Comparison of ENCODE assay signal across 11 cellular contexts in the genomic region with DNA sequence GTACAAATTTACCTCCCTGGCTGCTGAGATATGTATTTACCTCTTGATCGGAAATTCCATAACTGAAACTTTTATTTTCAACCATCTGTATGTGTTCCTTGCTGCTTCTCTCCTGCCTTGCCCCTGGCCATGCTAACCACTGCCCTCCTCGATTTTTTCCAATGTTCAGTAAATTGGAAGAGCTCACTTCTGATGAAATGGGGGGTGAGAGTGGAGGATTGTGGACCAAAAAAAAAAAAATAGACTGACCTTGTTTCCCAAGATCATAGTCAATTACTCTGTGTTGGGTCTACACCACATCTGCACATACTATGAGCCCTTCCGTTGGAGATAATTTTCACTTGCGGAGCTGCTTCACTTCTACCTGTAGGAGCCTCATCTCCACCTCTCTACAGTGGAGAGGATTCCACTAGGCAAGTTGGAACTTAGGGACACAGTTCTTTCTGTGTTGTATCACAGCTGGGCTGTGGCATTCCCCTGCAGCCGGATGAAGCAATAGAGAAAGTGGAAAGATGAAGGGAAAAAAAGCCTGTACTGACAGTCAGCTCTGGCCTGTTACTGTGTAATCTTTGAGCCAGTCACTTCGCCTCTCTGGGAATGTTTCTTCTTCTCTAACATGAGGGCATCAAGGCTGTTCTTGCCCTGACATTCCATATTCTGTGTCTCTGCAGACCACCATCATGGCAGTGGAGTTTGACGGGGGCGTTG. TPM values are rescaled to one million over a fixed set of nuclear protein-coding genes. Genes with fewer than 3 reads are reported as not detected.
DNase-seq lines count a peak whose midpoint lies in the region; ATAC-seq, FAIRE-seq and TF ChIP-seq lines count a peak whose summit lies in the region.
"Had no signal": no experiment of that assay in that cellular context is flagged by ENCODE, and none has a peak within 500 bp of the region (broad histone marks: within the 10 kb centered on the region; RNA-seq: fewer than 3 reads in every experiment).

No MANE protein-coding gene starts in this region.

- no peaks in the 10 kb centered on the region for H3K9me3 ChIP-seq in BLaER1 treated with 17β-estradiol and CSF1 and Interleukin-3, amounts not matched to agents 10 nM and 100 nM (replicated peaks in 1 of 11)
- H3K9me3 ChIP-seq in astrocyte (ENCODE audit: insufficient read depth, low read depth, low read length) (no peaks in the 10 kb centered on the region), body of pancreas (no peaks in the 10 kb centered on the region)
- H3K9me3 ChIP-seq: mucosa of descending colon, SK-N-SH had no signal

- H3K4me1 Mint-ChIP-seq in astrocyte (ENCODE audit: low read depth, unreplicated experiment), result peaks cover 11% of the 10 kb centered on the region
- H3K4me1 Mint-ChIP-seq in natural killer cell treated with Interleukin-12 subunit alpha and Interleukin-12 subunit beta and Interleukin-15 and Interleukin-18, amount 100 ng/mL, for 72 hours (ENCODE audit: low read depth in 2 of 2), result peaks cover 52 to 68% of the 10 kb centered on the region in 2 donors

- TF ChIP-seq POLR2A in GM12892 (IDR thresholded peaks at IDR 0.05; ENCODE audit: low read depth, low read length) (no peak), body of pancreas (IDR thresholded peaks at IDR 0.05) (no peak)

- H3K27me3 ChIP-seq in BLaER1 treated with 17β-estradiol and CSF1 and Interleukin-3, amounts not matched to agents 10 nM and 100 nM, result no peaks in the 10 kb centered on the region
- peaks cover 5% of the 10 kb centered on the region for H3K27me3 ChIP-seq in astrocyte (ENCODE audit: insufficient read depth, low read length)
- no peaks in the 10 kb centered on the region for H3K27me3 ChIP-seq in body of pancreas

- 62 to 70% methylated on average over 8 of the region's 8 CpGs for WGBS in body of pancreas, 2 donors

- H3K36me3 ChIP-seq in BLaER1 treated with 17β-estradiol and CSF1 and Interleukin-3, amounts not matched to agents 10 nM and 100 nM, result peaks cover 38 to 58% (median 49%) of the 10 kb centered on the region in 11 experiments
- H3K36me3 ChIP-seq in astrocyte (ENCODE audit: insufficient read depth, low read length) (no peaks in the 10 kb centered on the region), body of pancreas (replicated peaks in 1 of 2; ENCODE audit: insufficient read depth in 1 of 2, low read depth in 2 of 2) (no peaks in the 10 kb centered on the region)

- no peak for TF ChIP-seq CTCF in astrocyte (IDR thresholded peaks at IDR 0.05; ENCODE audit: insufficient read depth, low read depth, low read length)
- no peak for TF ChIP-seq CTCF in body of pancreas (IDR thresholded peaks at IDR 0.05)

- H3K79me2 ChIP-seq in astrocyte (ENCODE audit: insufficient read depth, low read length), result peaks cover 10% of the 10 kb centered on the region

- peaks cover 2% of the 10 kb centered on the region for H3K9me3 Mint-ChIP-seq in astrocyte (ENCODE audit: unreplicated experiment)
- H3K9me3 Mint-ChIP-seq in natural killer cell treated with Interleukin-12 subunit alpha and Interleukin-12 subunit beta and Interleukin-15 and Interleukin-18, amount 100 ng/mL, for 72 hours, result no peaks in the 10 kb centered on the region

- peaks cover 36 to 53% (median 43%) of the 10 kb centered on the region in 10 experiments for H3K4me1 ChIP-seq in BLaER1 treated with 17β-estradiol and CSF1 and Interleukin-3, amounts not matched to agents 10 nM and 100 nM
- peaks cover 8% of the 10 kb centered on the region for H3K4me1 ChIP-seq in astrocyte (ENCODE audit: insufficient read depth, low read length)
- H3K4me1 ChIP-seq in body of pancreas, result peaks cover 20% of the 10 kb centered on the region

- peaks cover 0 to 5% (median 0%) of the 10 kb centered on the region in 11 experiments; a peak in 1 of 22 replicates for H4K20me1 ChIP-seq in BLaER1 treated with 17β-estradiol and CSF1 and Interleukin-3, amounts not matched to agents 10 nM and 100 nM
- H4K20me1 ChIP-seq in astrocyte (ENCODE audit: insufficient read depth, low read length), result no peaks in the 10 kb centered on the region

- H3K27ac ChIP-seq in BLaER1 treated with 17β-estradiol and CSF1 and Interleukin-3, amounts not matched to agents 10 nM and 100 nM, result peak overlapping the region; percentile 8 to 96 (median 88); a peak in 19 of 22 replicates
- H3K27ac ChIP-seq in astrocyte (ENCODE audit: low read depth, low read length) (no peak overlapping the region), body of pancreas (no peak overlapping the region)

- H3K4me2 ChIP-seq in BLaER1 treated with 17β-estradiol and CSF1 and Interleukin-3, amounts not matched to agents 10 nM and 100 nM, result peak overlapping the region; percentile 91 to 100 (median 95)
- no peak overlapping the region for H3K4me2 ChIP-seq in astrocyte (ENCODE audit: low read length)

- H2AFZ ChIP-seq in astrocyte (ENCODE audit: low read depth, low read length), result no peak overlapping the region

- no peak for DNase-seq in GM12892 (ENCODE audit: insufficient read length)
- no peak for DNase-seq in astrocyte (ENCODE audit: low read depth)
- DNase-seq in natural killer cell treated with Interleukin-12 subunit alpha and Interleukin-12 subunit beta and Interleukin-15 and Interleukin-18, amount 100 ng/mL, for 72 hours (ENCODE audit: low spot score), result no peak
- DNase-seq in NCI-H748 (lab: John Stamatoyannopoulos, UW; ENCODE audit: unreplicated experiment), result no peak
- no peak for DNase-seq in body of pancreas
- DNase-seq in NCI-H2029 treated with DMSO at 0.1 percent for 48 hours (lab: John Stamatoyannopoulos, UW), result no peak
- DNase-seq: glutamatergic neuron had no signal

- H3K9ac ChIP-seq in BLaER1 treated with 17β-estradiol and CSF1 and Interleukin-3, amounts not matched to agents 10 nM and 100 nM, result peak overlapping the region; percentile 81 to 94 (median 86); a peak in 20 of 22 replicates
- no peak overlapping the region for H3K9ac ChIP-seq in astrocyte (ENCODE audit: low read length)

- no peak for ATAC-seq in natural killer cell treated with Interleukin-12 subunit alpha and Interleukin-12 subunit beta and Interleukin-15 and Interleukin-18, amount 100 ng/mL, for 72 hours
- ATAC-seq in body of pancreas, result no peak
- no peak for ATAC-seq in GM19455 (IDR thresholded peaks at IDR 0.05; ENCODE audit: unreplicated experiment)
- ATAC-seq: mucosa of descending colon had no signal

- intact Hi-C loops in body of pancreas (cut with DNase I), result no loop called here

- H3K27me3 Mint-ChIP-seq in astrocyte (ENCODE audit: low read depth, unreplicated experiment), result peaks cover 32% of the 10 kb centered on the region
- H3K27me3 Mint-ChIP-seq in natural killer cell treated with Interleukin-12 subunit alpha and Interleukin-12 subunit beta and Interleukin-15 and Interleukin-18, amount 100 ng/mL, for 72 hours, result no peaks in the 10 kb centered on the region

- H3K36me3 Mint-ChIP-seq in astrocyte (ENCODE audit: low read depth, unreplicated experiment), result peaks cover 21% of the 10 kb centered on the region
- peaks cover 63% of the 10 kb centered on the region for H3K36me3 Mint-ChIP-seq in natural killer cell treated with Interleukin-12 subunit alpha and Interleukin-12 subunit beta and Interleukin-15 and Interleukin-18, amount 100 ng/mL, for 72 hours

- peak overlapping the region; percentile 96 for H3K4me3 Mint-ChIP-seq in astrocyte (ENCODE audit: unreplicated experiment)
- peak overlapping the region; percentile 97 for H3K4me3 Mint-ChIP-seq in natural killer cell treated with Interleukin-12 subunit alpha and Interleukin-12 subunit beta and Interleukin-15 and Interleukin-18, amount 100 ng/mL, for 72 hours

- peak overlapping the region; percentile 80 to 93 (median 84); a peak in 19 of 20 replicates for H3K4me3 ChIP-seq in BLaER1 treated with 17β-estradiol and CSF1 and Interleukin-3, amounts not matched to agents 10 nM and 100 nM
- H3K4me3 ChIP-seq in astrocyte (ENCODE audit: insufficient read depth, low read depth, low read length) (no peak overlapping the region), body of pancreas (no peak overlapping the region)

- H3K27ac Mint-ChIP-seq in astrocyte (ENCODE audit: unreplicated experiment), result no peak overlapping the region
- peak overlapping the region; percentile 98 to 100 for H3K27ac Mint-ChIP-seq in natural killer cell treated with Interleukin-12 subunit alpha and Interleukin-12 subunit beta and Interleukin-15 and Interleukin-18, amount 100 ng/mL, for 72 hours

- FAIRE-seq in GM12892 (lab: Jason Lieb, UNC) (peak; percentile 9), astrocyte (lab: Jason Lieb, UNC) (no peak)

RNA-seq across cellular contexts. Expression of a gene that starts 1.6 kb away (rescaled TPM):
- 286 TPM for polyA plus RNA-seq in GM12892 (2012; ENCODE audit: missing spikeins)
- total RNA-seq in astrocyte, result 34.1 and 42.8 TPM in 2 replicates
- 100 to 1,000 TPM; 212 to 401 TPM for total RNA-seq in natural killer cell treated with Interleukin-12 subunit alpha and Interleukin-12 subunit beta and Interleukin-15 and Interleukin-18, amount 100 ng/mL, for 72 hours
- 10 to 100 TPM in 1 of 2 donors, 1 to 10 TPM in 1; 4.6 to 14.5 TPM for total RNA-seq in body of pancreas

RNA-seq across cellular contexts. Expression of a gene that starts 2.1 kb away (rescaled TPM):
- 151 TPM for polyA plus RNA-seq in GM12892 (2012; ENCODE audit: missing spikeins)
- total RNA-seq in astrocyte (135 and 160 TPM in 2 replicates), body of pancreas (10 to 100 TPM in 1 of 2 donors, 1 to 10 TPM in 1; 7.9 to 12.2 TPM)
- 100 to 1,000 TPM; 512 to 588 TPM for total RNA-seq in natural killer cell treated with Interleukin-12 subunit alpha and Interleukin-12 subunit beta and Interleukin-15 and Interleukin-18, amount 100 ng/mL, for 72 hours

RNA-seq across cellular contexts. Expression of a gene that starts 11.8 kb away (rescaled TPM):
- 358 TPM for polyA plus RNA-seq in GM12892 (2012; ENCODE audit: missing spikeins)
- total RNA-seq in astrocyte, result 45.5 and 57.5 TPM in 2 replicates
- total RNA-seq in natural killer cell treated with Interleukin-12 subunit alpha and Interleukin-12 subunit beta and Interleukin-15 and Interleukin-18, amount 100 ng/mL, for 72 hours, result 100 to 1,000 TPM; 259 to 356 TPM
- total RNA-seq in body of pancreas, result 10 to 100 TPM in 1 of 2 donors, 1 to 10 TPM in 1; 9.9 to 24.1 TPM

RNA-seq across cellular contexts. Expression of a gene that starts 17.1 kb away (rescaled TPM):
- polyA plus RNA-seq in GM12892 (2012; ENCODE audit: missing spikeins), result 45.5 TPM
- total RNA-seq in astrocyte (118 and 121 TPM in 2 replicates), body of pancreas (10 to 100 TPM in 1 of 2 donors, 1 to 10 TPM in 1; 5.2 to 13.8 TPM)
- 100 to 1,000 TPM; 220 to 252 TPM for total RNA-seq in natural killer cell treated with Interleukin-12 subunit alpha and Interleukin-12 subunit beta and Interleukin-15 and Interleukin-18, amount 100 ng/mL, for 72 hours

RNA-seq across cellular contexts. Expression of a gene that starts 38.8 kb away (rescaled TPM):
- 71.9 TPM for polyA plus RNA-seq in GM12892 (2012; ENCODE audit: missing spikeins)
- total RNA-seq in astrocyte (0.20 and 0.79 TPM in 2 replicates), body of pancreas (not detected)
- total RNA-seq in natural killer cell treated with Interleukin-12 subunit alpha and Interleukin-12 subunit beta and Interleukin-15 and Interleukin-18, amount 100 ng/mL, for 72 hours, result 10 to 100 TPM in 1 of 2 donors, 1 to 10 TPM in 1; 3.3 to 13.9 TPM
- polyA plus RNA-seq: SK-N-SH had no signal

Comparison
In these comparisons a context has a peak if more than half of its experiments do, and no peak if none do; other contexts are left out.
1. H3K27ac ChIP-seq: peak in BLaER1 treated with 17β-estradiol and CSF1 and Interleukin-3, amounts not matched to agents 10 nM and 100 nM (11 of 11); none in astrocyte (single experiment) and body of pancreas (0 of 4).
2. H3K4me3 ChIP-seq: peak in BLaER1 treated with 17β-estradiol and CSF1 and Interleukin-3, amounts not matched to agents 10 nM and 100 nM (10 of 10); none in astrocyte (single experiment) and body of pancreas (0 of 2).
3. RNA of a gene that starts 2.1 kb away (total RNA-seq): 512 to 588 TPM in natural killer cell treated with Interleukin-12 subunit alpha and Interleukin-12 subunit beta and Interleukin-15 and Interleukin-18, amount 100 ng/mL, for 72 hours and 135 to 160 TPM in astrocyte; 7.9 to 12.2 TPM in body of pancreas; every median in the first group is over 10 times any median in the second.